17 cellular contexts compared by ENCODE assay signal in genomic region chr5:58074717-58075116, GRCh38.
DNase-seq lines count a peak whose midpoint lies in the region; ATAC-seq, FAIRE-seq and TF ChIP-seq lines count a peak whose summit lies in the region.
"Had no signal": no experiment of that assay in that cellular context is flagged by ENCODE, and none has a peak within 500 bp of the region (broad histone marks: within the 10 kb centered on the region; RNA-seq: fewer than 3 reads in every experiment).

No MANE protein-coding gene starts in this region.

- H3K9me3 ChIP-seq in heart left ventricle (no peaks in the 10 kb centered on the region), hepatocyte (ENCODE audit: low read depth) (no peaks in the 10 kb centered on the region), neural cell (ENCODE audit: low read length) (no peaks in the 10 kb centered on the region), lower lobe of right lung (no peaks in the 10 kb centered on the region)
- H3K9me3 ChIP-seq: BLaER1 treated with 17β-estradiol and CSF1 and Interleukin-3, amounts not matched to agents 10 nM and 100 nM had no signal

- no peak overlapping the region for H3K9ac ChIP-seq in neural cell (ENCODE audit: low read length)
- H3K9ac ChIP-seq: BLaER1 treated with 17β-estradiol and CSF1 and Interleukin-3, amounts not matched to agents 10 nM and 100 nM had no signal

- H4K20me1 ChIP-seq in hepatocyte (ENCODE audit: insufficient read depth, poor library complexity, severe bottlenecking) = no peaks in the 10 kb centered on the region
- no peaks in the 10 kb centered on the region for H4K20me1 ChIP-seq in neural cell (ENCODE audit: insufficient read depth)
- H4K20me1 ChIP-seq: BLaER1 treated with 17β-estradiol and CSF1 and Interleukin-3, amounts not matched to agents 10 nM and 100 nM had no signal

- peak overlapping the region; percentile 6 for H3K4me2 ChIP-seq in hepatocyte
- H3K4me2 ChIP-seq in neural cell (ENCODE audit: low read length) = no peak overlapping the region
- H3K4me2 ChIP-seq: BLaER1 treated with 17β-estradiol and CSF1 and Interleukin-3, amounts not matched to agents 10 nM and 100 nM; GM23338 had no signal

- H3K27me3 ChIP-seq in heart left ventricle (no peaks in the 10 kb centered on the region), hepatocyte (no peaks in the 10 kb centered on the region), neural cell (ENCODE audit: insufficient read depth, low read depth, low read length) (no peaks in the 10 kb centered on the region), lower lobe of right lung (ENCODE audit: low read depth) (no peaks in the 10 kb centered on the region)
- H3K27me3 ChIP-seq: BLaER1 treated with 17β-estradiol and CSF1 and Interleukin-3, amounts not matched to agents 10 nM and 100 nM had no signal

- H3K27ac ChIP-seq in heart left ventricle = peak overlapping the region in 7 of 12 donors; percentile 12 to 82 (median 76)
- H3K27ac ChIP-seq in hepatocyte = no peak overlapping the region
- peak overlapping the region; percentile 10 for H3K27ac ChIP-seq in neural cell (ENCODE audit: low read length)
- H3K27ac ChIP-seq in lower lobe of right lung = no peak overlapping the region
- H3K27ac ChIP-seq: BLaER1 treated with 17β-estradiol and CSF1 and Interleukin-3, amounts not matched to agents 10 nM and 100 nM; HL-60 had no signal

- H2AFZ ChIP-seq in hepatocyte (no peak overlapping the region), neural cell (ENCODE audit: low read depth, low read length) (no peak overlapping the region)
- H2AFZ ChIP-seq: GM23338 had no signal

- TF ChIP-seq CTCF in heart left ventricle (IDR thresholded peaks at IDR 0.05) = no peak
- no peak for TF ChIP-seq CTCF in hepatocyte (IDR thresholded peaks at IDR 0.05; ENCODE audit: poor library complexity)
- TF ChIP-seq CTCF in neural cell (IDR thresholded peaks at IDR 0.05; ENCODE audit: poor library complexity, severe bottlenecking) = no peak
- TF ChIP-seq CTCF in lower lobe of right lung (IDR thresholded peaks at IDR 0.05) = no peak

- H3K4me3 ChIP-seq in heart left ventricle (no peak overlapping the region), hepatocyte (no peak overlapping the region), neural cell (ENCODE audit: low read length) (no peak overlapping the region), lower lobe of right lung (no peak overlapping the region)
- H3K4me3 ChIP-seq: BLaER1 treated with 17β-estradiol and CSF1 and Interleukin-3, amounts not matched to agents 10 nM and 100 nM; GM23338 had no signal

- TF ChIP-seq EP300 in neural cell (conservative IDR thresholded peaks at IDR 0.05; ENCODE audit: poor library complexity, severe bottlenecking) = no peak

- H3K36me3 ChIP-seq in heart left ventricle = no peaks in the 10 kb centered on the region
- H3K36me3 ChIP-seq in hepatocyte (replicated peaks; ENCODE audit: insufficient read depth, low read depth) = no peaks in the 10 kb centered on the region
- no peaks in the 10 kb centered on the region for H3K36me3 ChIP-seq in neural cell (ENCODE audit: insufficient read depth, low read length)
- H3K36me3 ChIP-seq in lower lobe of right lung = no peaks in the 10 kb centered on the region
- H3K36me3 ChIP-seq: BLaER1 treated with 17β-estradiol and CSF1 and Interleukin-3, amounts not matched to agents 10 nM and 100 nM had no signal

- no peak for DNase-seq in heart left ventricle
- no peak for DNase-seq in cardiac septum (ENCODE audit: low spot score)
- DNase-seq in HT-29 (ENCODE audit: low spot score) = peak; percentile 67
- DNase-seq in hepatocyte (ENCODE audit: low spot score) = no peak
- no peak for DNase-seq in urothelium cell line (ENCODE audit: low spot score)
- no peak for DNase-seq in lower lobe of right lung
- DNase-seq: 8988T; Calu3; CD8-positive, alpha-beta T cell; DMS79 treated with DMSO at 0.1 percent for 48 hours; GF-D8; HCEC 1CT had no signal

- intact Hi-C loops in heart left ventricle (cut with DNase I) = loop anchor here (5.0 to 10.0 kb wide), 11 partner anchors 53 to 383 kb away; no protein-coding TSS in a partner anchor
- intact Hi-C loops in cardiac septum (cut with DNase I) = loop anchor here (5.0 kb wide), 4 partner anchors 43 to 292 kb away; no protein-coding TSS in a partner anchor
- intact Hi-C loops in lower lobe of right lung (cut with DNase I) = no loop called here

- no peak for TF ChIP-seq POLR2A in heart left ventricle (IDR thresholded peaks at IDR 0.05)

- H3F3A ChIP-seq in neural cell (ENCODE audit: insufficient read depth, low read length, poor library complexity, severe bottlenecking) = peaks cover 17% of the 10 kb centered on the region

- H3K79me2 ChIP-seq in hepatocyte (no peaks in the 10 kb centered on the region), neural cell (replicated peaks; ENCODE audit: insufficient read depth, low read length) (no peaks in the 10 kb centered on the region)

- no peak for TF ChIP-seq RAD21 in neural cell (conservative IDR thresholded peaks at IDR 0.05)

- H3K4me1 ChIP-seq in heart left ventricle = peaks cover 6 to 81% (median 63%) of the 10 kb centered on the region in 12 donors
- peaks cover 24% of the 10 kb centered on the region for H3K4me1 ChIP-seq in hepatocyte (ENCODE audit: insufficient read depth)
- H3K4me1 ChIP-seq in lower lobe of right lung = peaks cover 21% of the 10 kb centered on the region
- H3K4me1 ChIP-seq: BLaER1 treated with 17β-estradiol and CSF1 and Interleukin-3, amounts not matched to agents 10 nM and 100 nM had no signal

- WGBS in heart left ventricle, 4 donors = 61 to 80% (median 68%) methylated on average over 7 of the region's 7 CpGs
- WGBS in hepatocyte (ENCODE audit: low lambda C conversion rate, missing lambda C conversion rate) = 84% methylated on average over 7 of the region's 7 CpGs

- H3K9me2 ChIP-seq in hepatocyte (replicated peaks; ENCODE audit: insufficient read depth) (no peaks in the 10 kb centered on the region), neural cell (ENCODE audit: insufficient read depth, low read length) (no peaks in the 10 kb centered on the region)

- no peak for FAIRE-seq in urothelium cell line (lab: Jason Lieb, UNC)
- FAIRE-seq: HepG2 had no signal

- no peak for ATAC-seq in heart left ventricle
- ATAC-seq in lower lobe of right lung = no peak
- ATAC-seq: CD8-positive, alpha-beta T cell; GM23338; HepG2 had no signal

TF ChIP-seq in neural cell, 6 proteins besides CTCF, POLR2A, EP300 and RAD21:
- TF ChIP-seq TAF1 (IDR thresholded peaks at IDR 0.05; ENCODE audit: low read depth) = no peak
- no peak for TF ChIP-seq REST (IDR thresholded peaks at IDR 0.05; ENCODE audit: borderline replicate concordance)
- no peak for TF ChIP-seq EZH2 (IDR thresholded peaks at IDR 0.05; ENCODE audit: borderline replicate concordance, insufficient read depth, low read length, poor library complexity, severe bottlenecking)
- no peak for TF ChIP-seq POLR2AphosphoS5 (IDR thresholded peaks at IDR 0.05)
- no peak for TF ChIP-seq SMC3 (conservative IDR thresholded peaks at IDR 0.05; ENCODE audit: poor library complexity)
- no peak for TF ChIP-seq MXI1 (conservative IDR thresholded peaks at IDR 0.05; ENCODE audit: poor library complexity, severe bottlenecking)
TF ChIP-seq in neural cell: peak in this region for 0.

Comparison
In these comparisons a context has a peak if more than half of its experiments do, and no peak if none do; other contexts are left out.
1. H3K27ac ChIP-seq: peak in heart left ventricle (7 of 12) and neural cell (single experiment); none in hepatocyte (single experiment) and lower lobe of right lung (single experiment).